ENCODE assay signal across 23 cellular contexts in the genomic region with DNA sequence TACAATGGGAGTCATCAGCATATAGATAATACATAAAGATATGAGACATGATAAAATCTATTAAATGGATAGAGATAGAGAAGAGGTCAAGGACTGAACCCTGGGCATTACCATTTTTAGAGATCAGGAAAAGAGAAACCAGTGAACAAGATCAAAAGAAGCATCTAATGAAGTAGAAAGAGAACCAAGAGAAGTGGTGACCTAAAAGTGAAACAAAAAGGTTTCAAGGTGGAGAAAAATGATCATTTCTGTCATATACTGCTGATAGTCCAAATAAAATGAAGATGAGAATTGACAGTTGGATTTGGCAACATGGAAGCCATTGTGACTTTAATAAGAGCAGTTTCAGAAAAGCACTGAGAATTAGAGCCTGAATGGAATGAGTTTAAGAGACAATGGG.
"Had no signal": no experiment of that assay in that cellular context is flagged by ENCODE, and none has a peak within 500 bp of the region (broad histone marks: within the 10 kb centered on the region; RNA-seq: fewer than 3 reads in every experiment).

No MANE protein-coding gene starts in this region.

- DNase-seq: activated CD4-positive, alpha-beta T cell treated with anti-CD3 and anti-CD28 coated beads for 1 hour; activated CD4-positive, alpha-beta T cell treated with anti-CD3 and anti-CD28 coated beads, Interleukin-2, amount 50 U/mL, for 1 hour; activated CD8-positive, alpha-beta T cell treated with anti-CD3 and anti-CD28 coated beads, Interleukin-2, amount 10 ng/mL, durations not matched to agents 7 days and 5 days; activated naive CD4-positive, alpha-beta T cell; activated naive CD8-positive, alpha-beta T cell treated with anti-CD3 and anti-CD28 coated beads for 36 hours; activated T-cell treated with anti-CD3 and anti-CD28 coated beads, Interleukin-2, amount 50 U/mL, for 1 hour; effector memory CD4-positive, alpha-beta T cell; gastrocnemius medialis; hypothalamus; left ventricle myocardium superior; mammary epithelial cell; naive thymus-derived CD8-positive, alpha-beta T cell; ovary; stimulated activated CD4-positive, alpha-beta T cell treated with anti-CD3 and anti-CD28 coated beads, Interleukin-2, amount 100 ng/mL, for 48 hours; stimulated activated naive CD4-positive, alpha-beta T cell treated with Interleukin-2 at 50 U/mL for 16 hours; T-helper 9 cell had no signal

- H3K4me3 Mint-ChIP-seq: activated CD8-positive, alpha-beta T cell treated with anti-CD3 and anti-CD28 coated beads, Interleukin-2, amount 10 ng/mL, durations not matched to agents 7 days and 5 days; activated naive CD8-positive, alpha-beta T cell treated with anti-CD3 and anti-CD28 coated beads for 36 hours; central memory CD8-positive, alpha-beta T cell; mesothelial cell of epicardium; naive thymus-derived CD8-positive, alpha-beta T cell; type B pancreatic cell had no signal

- H3K4me1 Mint-ChIP-seq: central memory CD8-positive, alpha-beta T cell; mesothelial cell of epicardium had no signal

- H3K27ac Mint-ChIP-seq: activated CD8-positive, alpha-beta T cell treated with anti-CD3 and anti-CD28 coated beads, Interleukin-2, amount 10 ng/mL, durations not matched to agents 7 days and 5 days; activated naive CD8-positive, alpha-beta T cell treated with anti-CD3 and anti-CD28 coated beads for 36 hours; activated T-helper 2 cell treated with anti-CD3 and anti-CD28 coated beads, Interferon-gamma antibody, Interleukin-2, Interleukin-4, amounts not matched to agents 10 μg/mL and 5 μg/mL and 100 μg/mL, durations not matched to agents 14 hours and 24 hours and 36 hours; mesothelial cell of epicardium; type B pancreatic cell had no signal

- H3K9me3 Mint-ChIP-seq: activated naive CD8-positive, alpha-beta T cell treated with anti-CD3 and anti-CD28 coated beads for 36 hours; activated T-helper 2 cell treated with anti-CD3 and anti-CD28 coated beads, Interferon-gamma antibody, Interleukin-2, Interleukin-4, amounts not matched to agents 10 μg/mL and 5 μg/mL and 100 μg/mL, durations not matched to agents 14 hours and 24 hours and 36 hours; central memory CD8-positive, alpha-beta T cell; mesothelial cell of epicardium; type B pancreatic cell had no signal

- ATAC-seq: activated CD8-positive, alpha-beta T cell treated with anti-CD3 and anti-CD28 coated beads, Interleukin-2, amount 10 ng/mL, durations not matched to agents 7 days and 5 days; esophagus mucosa; gastrocnemius medialis; left ventricle myocardium superior; naive thymus-derived CD8-positive, alpha-beta T cell had no signal

- H3K36me3 Mint-ChIP-seq: activated naive CD8-positive, alpha-beta T cell treated with anti-CD3 and anti-CD28 coated beads for 36 hours; mesothelial cell of epicardium; type B pancreatic cell had no signal

- FAIRE-seq: colon, endothelial cell of umbilical vein had no signal

- H3K27me3 Mint-ChIP-seq: central memory CD8-positive, alpha-beta T cell; type B pancreatic cell had no signal
